ENCODE assay signal across 4 cellular contexts in genomic region chr20:22993823-22994222, GRCh38. TPM values are rescaled to one million over a fixed set of nuclear protein-coding genes. Genes with fewer than 3 reads are reported as not detected.
"Had no signal": no experiment of that assay in that cellular context is flagged by ENCODE, and none has a peak within 500 bp of the region (broad histone marks: within the 10 kb centered on the region; RNA-seq: fewer than 3 reads in every experiment).

No MANE protein-coding gene starts in this region.

- ATAC-seq: GM12878 had no signal

- DNase-seq: GDM1, GF-D8 had no signal

- H3K4me3 ChIP-seq: GM12878 had no signal

RNA-seq across cellular contexts. Expression of gene SSTR4, which starts 41.3 kb away (rescaled TPM):
- total RNA-seq: G401, GM12878 had no signal

RNA-seq across cellular contexts. Expression of gene THBD, which starts 55.6 kb away (rescaled TPM):
- total RNA-seq: G401, GM12878 had no signal
